ENCODE assay signal across 8 cellular contexts in the genomic region with DNA sequence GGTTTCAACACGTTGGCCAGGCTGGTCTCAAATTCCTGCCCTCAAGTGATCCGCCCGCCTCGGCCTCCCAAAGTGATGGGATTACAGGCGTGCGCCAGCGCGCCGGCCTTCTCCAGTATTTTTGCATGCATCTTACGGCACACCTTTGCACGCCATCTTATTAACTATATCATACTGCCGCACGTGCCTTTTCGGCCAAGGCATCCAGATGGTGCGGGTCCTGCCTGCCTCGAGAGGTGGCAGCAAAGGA. TPM values are rescaled to one million over a fixed set of nuclear protein-coding genes. Genes with fewer than 3 reads are reported as not detected.
DNase-seq lines count a peak whose midpoint lies in the region; ATAC-seq and TF ChIP-seq lines count a peak whose summit lies in the region.

No MANE protein-coding gene starts in this region.

- H3K9ac ChIP-seq in HCT116 (ENCODE audit: low read length), result peak overlapping the region; percentile 92

- ATAC-seq in CD4-positive, CD25-positive, alpha-beta regulatory T cell (ENCODE audit: low read depth in 2 of 2), result no peak
- no peak for ATAC-seq in HCT116
- ATAC-seq in right cardiac atrium, result no peak
- no peak for ATAC-seq in stimulated activated effector memory CD8-positive, alpha-beta T cell treated with anti-CD3 and anti-CD28 coated beads, Interleukin-12 subunit alpha, Interleukin-12 subunit beta, amount 100 ng/mL, for 72 hours
- no peak for ATAC-seq in GM19395 (IDR thresholded peaks at IDR 0.05; ENCODE audit: unreplicated experiment)

- H3K36me3 Mint-ChIP-seq in CD4-positive, CD25-positive, alpha-beta regulatory T cell, result peaks cover 6% of the 10 kb centered on the region
- peaks cover 52% of the 10 kb centered on the region for H3K36me3 Mint-ChIP-seq in stimulated activated effector memory CD8-positive, alpha-beta T cell treated with anti-CD3 and anti-CD28 coated beads, Interleukin-12 subunit alpha, Interleukin-12 subunit beta, amount 100 ng/mL, for 72 hours

- no TSS peak for BruUV-seq in HCT116 (replicated peaks; lab: Mats Ljungman, UMichigan)

- H2AFZ ChIP-seq in HCT116 (ENCODE audit: low read depth, low read length, poor library complexity, severe bottlenecking), result no peak overlapping the region

- no peak overlapping the region for H3K4me3 ChIP-seq in CD4-positive, CD25-positive, alpha-beta regulatory T cell (ENCODE audit: low read depth, low read length)
- H3K4me3 ChIP-seq in HCT116 (replicated peaks in 1 of 2; ENCODE audit: low read depth in 1 of 2, low read length in 2 of 2) (peak overlapping the region; percentile 62 to 67), WERI-Rb-1 (ENCODE audit: low read depth, low read length) (peak overlapping the region; percentile 81), right cardiac atrium (ENCODE audit: low read length) (peak overlapping the region; percentile 98)

- TF ChIP-seq RAD21 in HCT116 (IDR thresholded peaks at IDR 0.05; ENCODE audit: low read depth), result no peak; the same call in 1 of the 2 replicates

- peak in 1 of 3 donors; percentile 95 for DNase-seq in CD4-positive, CD25-positive, alpha-beta regulatory T cell
- DNase-seq in HCT116 (ENCODE audit: low read depth, low spot score) (no peak), WERI-Rb-1 (no peak), right cardiac atrium (no peak), 8988T (no peak)
- DNase-seq in stimulated activated effector memory CD8-positive, alpha-beta T cell treated with anti-CD3 and anti-CD28 coated beads, Interleukin-12 subunit alpha, Interleukin-12 subunit beta, amount 100 ng/mL, for 72 hours (ENCODE audit: low spot score in 2 of 2), result no peak
- DNase-seq in stimulated activated CD4-positive, alpha-beta T cell treated with anti-CD3 and anti-CD28 coated beads, Interleukin-15, amount 100 ng/mL, for 24 hours, result no peak

- peaks cover 16% of the 10 kb centered on the region for H3K4me1 ChIP-seq in CD4-positive, CD25-positive, alpha-beta regulatory T cell (ENCODE audit: control insufficient read depth, insufficient read depth, low read length, poor library complexity, severe bottlenecking)
- H3K4me1 ChIP-seq in HCT116 (ENCODE audit: control insufficient read depth in 1 of 2, insufficient read depth in 2 of 2, low read length in 2 of 2) (peaks cover 22 to 42% of the 10 kb centered on the region in 2 experiments), right cardiac atrium (ENCODE audit: control insufficient read depth, insufficient read depth, low read length) (peaks cover 2% of the 10 kb centered on the region)

- 5% methylated on average over 16 of the region's 16 CpGs for WGBS in right cardiac atrium

- CTCF ChIA-PET in HCT116 (lab: Charles Lee), result interaction anchor here (1.3 to 2.7 kb wide), 2 partner anchors 30 to 33 kb away, joined by 5 to 9 read pairs; a partner anchor contains a TSS

- peak overlapping the region; percentile 78 for H3K4me2 ChIP-seq in HCT116 (ENCODE audit: low read length)

- intact Hi-C loops in HCT116 (cut with micrococcal nuclease) (loop anchor here (1.0 to 5.0 kb wide), 3 partner anchors 15 to 344 kb away; a partner anchor contains a TSS), right cardiac atrium (cut with DNase I) (no loop called here)

- H3K4me3 Mint-ChIP-seq in CD4-positive, CD25-positive, alpha-beta regulatory T cell, result peak overlapping the region; percentile 90 to 99 (median 94)
- H3K4me3 Mint-ChIP-seq in stimulated activated effector memory CD8-positive, alpha-beta T cell treated with anti-CD3 and anti-CD28 coated beads, Interleukin-12 subunit alpha, Interleukin-12 subunit beta, amount 100 ng/mL, for 72 hours, result peak overlapping the region; percentile 85

- H4K20me1 ChIP-seq in HCT116 (ENCODE audit: insufficient read depth), result no peaks in the 10 kb centered on the region

- no peaks in the 10 kb centered on the region for H3K9me2 ChIP-seq in HCT116 (ENCODE audit: insufficient read depth)

- peaks cover 28% of the 10 kb centered on the region for H3K79me2 ChIP-seq in HCT116 (ENCODE audit: insufficient read depth, low read length)

- H3K36me3 ChIP-seq in CD4-positive, CD25-positive, alpha-beta regulatory T cell (ENCODE audit: control insufficient read depth, insufficient read depth, low read length), result peaks cover 11% of the 10 kb centered on the region
- H3K36me3 ChIP-seq in HCT116 (ENCODE audit: control insufficient read depth in 1 of 2, insufficient read depth in 2 of 2, low read length in 2 of 2) (peaks cover 6 to 19% of the 10 kb centered on the region in 2 experiments; a peak in 3 of 4 replicates), WERI-Rb-1 (peaks cover 19% of the 10 kb centered on the region)

- no peaks in the 10 kb centered on the region for H3K27me3 ChIP-seq in CD4-positive, CD25-positive, alpha-beta regulatory T cell (ENCODE audit: control insufficient read depth, insufficient read depth, low read length)
- H3K27me3 ChIP-seq in HCT116 (ENCODE audit: insufficient read depth, low read length) (no peaks in the 10 kb centered on the region), WERI-Rb-1 (ENCODE audit: insufficient read depth, low read depth, severe bottlenecking) (no peaks in the 10 kb centered on the region), right cardiac atrium (ENCODE audit: control insufficient read depth, insufficient read depth) (no peaks in the 10 kb centered on the region)

- H3K9me3 Mint-ChIP-seq in CD4-positive, CD25-positive, alpha-beta regulatory T cell, result peaks cover 0 to 2% (median 0%) of the 10 kb centered on the region in 7 donors
- no peaks in the 10 kb centered on the region for H3K9me3 Mint-ChIP-seq in stimulated activated effector memory CD8-positive, alpha-beta T cell treated with anti-CD3 and anti-CD28 coated beads, Interleukin-12 subunit alpha, Interleukin-12 subunit beta, amount 100 ng/mL, for 72 hours

- RAD21 ChIA-PET in HCT116 (lab: Charles Lee; ENCODE audit: low non-redundant PET in 1 of 2, low total read pairs in 2 of 2, uncharacterized antibody in 2 of 2, unreplicated experiment in 2 of 2), result interaction anchor here in 1 of 2 experiments (1.1 kb wide), 1 partner anchor 33 kb away, joined by 6 read pairs; a partner anchor contains a TSS

- H3K27me3 Mint-ChIP-seq in CD4-positive, CD25-positive, alpha-beta regulatory T cell, result peaks cover 4% of the 10 kb centered on the region

- no peaks in the 10 kb centered on the region for H3K9me3 ChIP-seq in CD4-positive, CD25-positive, alpha-beta regulatory T cell (ENCODE audit: control insufficient read depth in 2 of 2, low read length in 2 of 2)
- peaks cover 5 to 6% of the 10 kb centered on the region in 2 experiments; a peak in 1 of 4 replicates for H3K9me3 ChIP-seq in HCT116 (ENCODE audit: control insufficient read depth in 1 of 2, insufficient read depth in 1 of 2, low read depth in 1 of 2, low read length in 2 of 2)
- peaks cover 1% of the 10 kb centered on the region for H3K9me3 ChIP-seq in WERI-Rb-1 (ENCODE audit: severe bottlenecking)
- no peaks in the 10 kb centered on the region for H3K9me3 ChIP-seq in right cardiac atrium (ENCODE audit: control insufficient read depth, low read length)

- no peak for TF ChIP-seq POLR2A in HCT116 (IDR thresholded peaks at IDR 0.05; ENCODE audit: borderline replicate concordance, extremely low read depth, insufficient read depth, insufficient read length)

- POLR2A ChIA-PET in HCT116 (lab: Charles Lee), result interaction anchor here (2.6 kb wide), 1 partner anchor 13 kb away, joined by 9 read pairs; no protein-coding TSS in a partner anchor

- peak overlapping the region; percentile 78 to 94 (median 88) for H3K27ac Mint-ChIP-seq in CD4-positive, CD25-positive, alpha-beta regulatory T cell
- H3K27ac Mint-ChIP-seq in stimulated activated effector memory CD8-positive, alpha-beta T cell treated with anti-CD3 and anti-CD28 coated beads, Interleukin-12 subunit alpha, Interleukin-12 subunit beta, amount 100 ng/mL, for 72 hours, result peak overlapping the region; percentile 91

- H3K4me1 Mint-ChIP-seq in CD4-positive, CD25-positive, alpha-beta regulatory T cell, result peaks cover 0 to 30% (median 15%) of the 10 kb centered on the region in 4 donors
- H3K4me1 Mint-ChIP-seq in stimulated activated effector memory CD8-positive, alpha-beta T cell treated with anti-CD3 and anti-CD28 coated beads, Interleukin-12 subunit alpha, Interleukin-12 subunit beta, amount 100 ng/mL, for 72 hours, result peaks cover 26% of the 10 kb centered on the region

- TF ChIP-seq CTCF in HCT116 (IDR thresholded peaks at IDR 0.05 in 2 of 3, conservative IDR thresholded peaks at IDR 0.05 in 1 of 3; ENCODE audit: borderline replicate concordance in 1 of 3, insufficient read depth in 1 of 3, low read depth in 2 of 3, low read length in 2 of 3), result peak in 1 of 3 experiments; percentile 40; a peak in 2 of 6 replicates
- TF ChIP-seq CTCF in WERI-Rb-1 (IDR thresholded peaks at IDR 0.05; ENCODE audit: low read depth, low read length), result peak; percentile 52; the same call in 1 of the 2 replicates

- peak overlapping the region; percentile 90 for H3K27ac ChIP-seq in CD4-positive, CD25-positive, alpha-beta regulatory T cell (ENCODE audit: insufficient read depth, low read length, poor library complexity, severe bottlenecking)
- H3K27ac ChIP-seq in HCT116 (ENCODE audit: low read depth, low read length) (peak overlapping the region; percentile 99), WERI-Rb-1 (peak overlapping the region; percentile 98), right cardiac atrium (ENCODE audit: low read length) (peak overlapping the region; percentile 97)

TF ChIP-seq in HCT116, 20 proteins besides CTCF, POLR2A, EP300 and RAD21 (continues in another document):
- TF ChIP-seq, protein P1, sequence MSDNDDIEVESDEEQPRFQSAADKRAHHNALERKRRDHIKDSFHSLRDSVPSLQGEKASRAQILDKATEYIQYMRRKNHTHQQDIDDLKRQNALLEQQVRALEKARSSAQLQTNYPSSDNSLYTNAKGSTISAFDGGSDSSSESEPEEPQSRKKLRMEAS (IDR thresholded peaks at IDR 0.05), result peak; percentile 94; the same call in 1 of the 2 replicates
- no peak for TF ChIP-seq TCF7L2 (IDR thresholded peaks at IDR 0.05; ENCODE audit: borderline replicate concordance, extremely low read depth, insufficient read depth, insufficient read length)
- no peak for TF ChIP-seq JUND (IDR thresholded peaks at IDR 0.05)

RNA-seq across cellular contexts. Expression of a gene that starts 0.8 kb away (rescaled TPM):
- total RNA-seq in CD4-positive, CD25-positive, alpha-beta regulatory T cell, result 64.8 TPM
- 10 to 100 TPM; 16.7 to 27.3 (median 19.1) TPM for polyA plus RNA-seq in CD4-positive, CD25-positive, alpha-beta regulatory T cell
- total RNA-seq in HCT116 (2021; ENCODE audit: unreplicated experiment), result 45.9 TPM
- polyA plus RNA-seq in HCT116 (2012), result 27.7 and 31.6 TPM in 2 replicates
- 10 to 100 TPM; 20.8 to 21.7 (median 21.0) TPM for total RNA-seq in right cardiac atrium
- polyA plus RNA-seq in right cardiac atrium, result 25.6 TPM

RNA-seq across cellular contexts. Expression of a gene that starts 14.5 kb away (rescaled TPM):
- total RNA-seq in CD4-positive, CD25-positive, alpha-beta regulatory T cell, result 13.1 TPM
- polyA plus RNA-seq in CD4-positive, CD25-positive, alpha-beta regulatory T cell, result 10 to 100 TPM; 32.2 to 45.6 (median 39.9) TPM
- total RNA-seq in HCT116 (2021; ENCODE audit: unreplicated experiment) (83.3 TPM), right cardiac atrium (10 to 100 TPM in 1 of 4 donors, 1 to 10 TPM in 3; 7.3 to 11.4 (median 9.1) TPM)
- 41.2 and 59.1 TPM in 2 replicates for polyA plus RNA-seq in HCT116 (2012)
- polyA plus RNA-seq in right cardiac atrium, result 10.9 TPM

RNA-seq across cellular contexts. Expression of a gene that starts 33.4 kb away (rescaled TPM):
- 38.4 TPM for total RNA-seq in CD4-positive, CD25-positive, alpha-beta regulatory T cell
- polyA plus RNA-seq in CD4-positive, CD25-positive, alpha-beta regulatory T cell, result 1 to 10 TPM in 3 of 4 donors, under 1 TPM in 1; 0.73 to 3.7 (median 3.0) TPM
- total RNA-seq in HCT116 (2021; ENCODE audit: unreplicated experiment) (46.3 TPM), right cardiac atrium (10 to 100 TPM; 16.1 to 22.3 (median 18.3) TPM)
- 25.8 and 32.0 TPM in 2 replicates for polyA plus RNA-seq in HCT116 (2012)
- 16.0 TPM for polyA plus RNA-seq in right cardiac atrium
